Comparison of ENCODE assay signal across 10 cellular contexts in genomic region chr12:4821000-4821399, GRCh38.
"Had no signal": no experiment of that assay in that cellular context is flagged by ENCODE, and none has a peak within 500 bp of the region (broad histone marks: within the 10 kb centered on the region; RNA-seq: fewer than 3 reads in every experiment).

No MANE protein-coding gene starts in this region.

- H3K27ac Mint-ChIP-seq: activated naive CD4-positive, alpha-beta T cell treated with anti-CD3 and anti-CD28 coated beads for 36 hours; mesothelial cell of epicardium had no signal

- H3K36me3 Mint-ChIP-seq: mesothelial cell of epicardium had no signal

- DNase-seq: activated CD4-positive, alpha-beta T cell treated with anti-CD3 and anti-CD28 coated beads for 4 hours; activated naive CD4-positive, alpha-beta T cell treated with anti-CD3 and anti-CD28 coated beads for 36 hours; caudate nucleus; effector CD4-positive, alpha-beta T cell; heart left ventricle; left ventricle myocardium superior; retina; transverse colon; WERI-Rb-1 had no signal

- H3K9me3 Mint-ChIP-seq: activated naive CD4-positive, alpha-beta T cell treated with anti-CD3 and anti-CD28 coated beads for 36 hours; mesothelial cell of epicardium had no signal

- ATAC-seq: heart left ventricle, left ventricle myocardium superior had no signal

- H3K4me3 Mint-ChIP-seq: activated naive CD4-positive, alpha-beta T cell treated with anti-CD3 and anti-CD28 coated beads for 36 hours; mesothelial cell of epicardium had no signal
